Comparison of ENCODE assay signal across 14 cellular contexts in genomic region chr1:116115476-116115875, GRCh38. TPM values are rescaled to one million over a fixed set of nuclear protein-coding genes. Genes with fewer than 3 reads are reported as not detected.
DNase-seq lines count a peak whose midpoint lies in the region; ATAC-seq, FAIRE-seq and TF ChIP-seq lines count a peak whose summit lies in the region.
"Had no signal": no experiment of that assay in that cellular context is flagged by ENCODE, and none has a peak within 500 bp of the region (broad histone marks: within the 10 kb centered on the region; RNA-seq: fewer than 3 reads in every experiment).

No MANE protein-coding gene starts in this region.

- H3K36me3 ChIP-seq in breast epithelium (no peaks in the 10 kb centered on the region), astrocyte (ENCODE audit: insufficient read depth, low read length) (no peaks in the 10 kb centered on the region)

- no TSS peak for BruUV-seq in MCF 10A (replicated peaks; lab: Mats Ljungman, UMichigan)

- no peak overlapping the region for H3K27ac Mint-ChIP-seq in MCF 10A (ENCODE audit: low read depth, unreplicated experiment)
- H3K27ac Mint-ChIP-seq in astrocyte (ENCODE audit: unreplicated experiment), result peak overlapping the region; percentile 67

- peak; percentile 71 for ATAC-seq in foreskin keratinocyte
- ATAC-seq in HG02973 (IDR thresholded peaks at IDR 0.05; ENCODE audit: unreplicated experiment), result no peak
- ATAC-seq: right cardiac atrium had no signal

- H2AFZ ChIP-seq in astrocyte (ENCODE audit: low read depth, low read length), result no peak overlapping the region

- H3K9me3 ChIP-seq in breast epithelium, result no peaks in the 10 kb centered on the region
- no peaks in the 10 kb centered on the region for H3K9me3 ChIP-seq in astrocyte (ENCODE audit: insufficient read depth, low read depth, low read length)
- H3K9me3 ChIP-seq: A549 had no signal

- DNase-seq in MCF 10A (ENCODE audit: unreplicated experiment), result peak; percentile 43
- no peak for DNase-seq in breast epithelium (ENCODE audit: low spot score in 2 of 2)
- DNase-seq in astrocyte (ENCODE audit: low read depth), result peak; percentile 79
- peak in 1 of 2 donors; percentile 84 for DNase-seq in foreskin keratinocyte
- peak; percentile 62 for DNase-seq in urothelium cell line (ENCODE audit: low spot score)
- DNase-seq in erythroblast (lab: John Stamatoyannopoulos, UW), result no peak
- no peak for DNase-seq in dermis blood vessel endothelial cell
- DNase-seq: NCI-H1436 treated with DMSO at 0.1 percent for 48 hours, NCI-H82, right cardiac atrium, T-helper 1 cell had no signal

- peak overlapping the region; percentile 10 for H3K4me2 ChIP-seq in astrocyte (ENCODE audit: low read length)
- H3K4me2 ChIP-seq: A549 had no signal

- H3K36me3 Mint-ChIP-seq in MCF 10A (ENCODE audit: insufficient read depth, unreplicated experiment) (no peaks in the 10 kb centered on the region), astrocyte (ENCODE audit: low read depth, unreplicated experiment) (no peaks in the 10 kb centered on the region)

- H3K4me3 ChIP-seq in breast epithelium (no peak overlapping the region), astrocyte (ENCODE audit: insufficient read depth, low read depth, low read length) (no peak overlapping the region)
- H3K4me3 ChIP-seq: A549 had no signal

- H3K4me3 Mint-ChIP-seq in MCF 10A (ENCODE audit: unreplicated experiment) (no peak overlapping the region), astrocyte (ENCODE audit: unreplicated experiment) (peak overlapping the region; percentile 7)

- no peaks in the 10 kb centered on the region for H4K20me1 ChIP-seq in astrocyte (ENCODE audit: insufficient read depth, low read length)

- FAIRE-seq in astrocyte (lab: Jason Lieb, UNC) (no peak), urothelium cell line (lab: Jason Lieb, UNC) (no peak)
- FAIRE-seq: A549, colon had no signal

- H3K4me1 Mint-ChIP-seq in MCF 10A (ENCODE audit: insufficient read depth, unreplicated experiment), result peaks cover 26% of the 10 kb centered on the region
- peaks cover 9% of the 10 kb centered on the region for H3K4me1 Mint-ChIP-seq in astrocyte (ENCODE audit: low read depth, unreplicated experiment)

- H3K27me3 ChIP-seq in breast epithelium (no peaks in the 10 kb centered on the region), astrocyte (ENCODE audit: insufficient read depth, low read length) (no peaks in the 10 kb centered on the region), foreskin keratinocyte (no peaks in the 10 kb centered on the region)

- H3K79me2 ChIP-seq in astrocyte (ENCODE audit: insufficient read depth, low read length), result no peaks in the 10 kb centered on the region

- H3K4me1 ChIP-seq in breast epithelium, result no peaks in the 10 kb centered on the region
- H3K4me1 ChIP-seq in astrocyte (ENCODE audit: insufficient read depth, low read length), result peaks cover 6% of the 10 kb centered on the region
- H3K4me1 ChIP-seq in foreskin keratinocyte, result peaks cover 22% of the 10 kb centered on the region

- H3K9me3 Mint-ChIP-seq in MCF 10A (ENCODE audit: unreplicated experiment) (no peaks in the 10 kb centered on the region), astrocyte (ENCODE audit: unreplicated experiment) (no peaks in the 10 kb centered on the region)

- CTCF ChIA-PET in MCF 10A (lab: Yijun Ruan, JAX), result no interaction called here

- POLR2A ChIA-PET in MCF 10A (lab: Yijun Ruan, JAX), result interaction anchor here (0.8 kb wide), 1 partner anchor 10 kb away, joined by 3 read pairs; no protein-coding TSS in a partner anchor

- TF ChIP-seq POLR2A in breast epithelium (IDR thresholded peaks at IDR 0.05) (no peak), erythroblast (IDR thresholded peaks at IDR 0.05; ENCODE audit: low read length) (no peak)

- H3K27ac ChIP-seq in breast epithelium (no peak overlapping the region), astrocyte (ENCODE audit: low read depth, low read length) (no peak overlapping the region), foreskin keratinocyte (no peak overlapping the region)
- H3K27ac ChIP-seq: A549 had no signal

- TF ChIP-seq CTCF in MCF 10A (IDR thresholded peaks at IDR 0.05; ENCODE audit: unreplicated experiment), result no peak
- TF ChIP-seq CTCF in breast epithelium (IDR thresholded peaks at IDR 0.05), result no peak
- TF ChIP-seq CTCF in astrocyte (IDR thresholded peaks at IDR 0.05; ENCODE audit: insufficient read depth, low read depth, low read length), result no peak
- no peak for TF ChIP-seq CTCF in foreskin keratinocyte (conservative IDR thresholded peaks at IDR 0.05)

- H3K27me3 Mint-ChIP-seq in MCF 10A (ENCODE audit: insufficient read depth, unreplicated experiment), result no peaks in the 10 kb centered on the region
- H3K27me3 Mint-ChIP-seq in astrocyte (ENCODE audit: low read depth, unreplicated experiment), result no peaks in the 10 kb centered on the region

- H3K9ac ChIP-seq in astrocyte (ENCODE audit: low read length), result no peak overlapping the region

- intact Hi-C loops in MCF 10A (cut with micrococcal nuclease), result no loop called here
- intact Hi-C loops in breast epithelium (cut with DNase I; ENCODE audit: low total_unique reads), result no loop called here

RNA-seq across cellular contexts. Expression of gene MAB21L3, which starts 4.3 kb away (rescaled TPM):
- 2.5 and 2.8 TPM in 2 replicates for total RNA-seq in MCF 10A (2022)
- total RNA-seq in breast epithelium, result under 1 TPM in 2 of 3 donors, not detected in 1; 0.29 to 0.80 TPM
- 0.34 and 0.38 TPM in 2 replicates for total RNA-seq in astrocyte
- total RNA-seq in foreskin keratinocyte, result 0.07 TPM in 2 replicates
- polyA plus RNA-seq in foreskin keratinocyte, result 0.01 TPM in 1 of 2 replicates, not detected in the other
- under 0.01 and 0.09 TPM in 2 replicates for total RNA-seq in dermis blood vessel endothelial cell
- polyA plus RNA-seq: right cardiac atrium had no signal

Comparison
In these comparisons a context has a peak if more than half of its experiments do, and no peak if none do; other contexts are left out.
1. DNase-seq: peak in MCF 10A (single experiment), astrocyte (single experiment) and urothelium cell line (single experiment); none in breast epithelium (0 of 2), erythroblast (0 of 2) and dermis blood vessel endothelial cell (single experiment).